In the genomic region with DNA sequence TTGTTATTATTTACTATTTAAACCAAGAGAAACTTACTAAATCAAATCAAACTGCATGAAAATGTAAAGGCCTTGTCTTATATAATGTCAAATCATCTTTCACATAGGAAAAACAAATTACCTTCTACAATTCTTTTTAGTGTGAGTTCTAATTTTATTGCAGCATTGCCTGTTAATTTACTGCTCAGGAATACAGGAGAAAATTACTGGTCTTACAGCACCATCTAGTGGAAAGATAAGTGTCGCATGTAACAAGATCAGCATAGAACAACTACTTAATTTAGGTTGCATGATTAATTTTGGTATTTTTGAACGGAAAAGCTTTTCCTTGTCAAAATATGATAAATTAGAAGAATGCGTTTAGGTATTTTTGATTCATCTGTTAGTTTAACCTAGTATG, we compare ENCODE assay signal across 9 cellular contexts.
A peak's percentile ranks its signal among the peaks of the same experiment; 100 is the strongest.
DNase-seq lines count a peak whose midpoint lies in the region; ATAC-seq and TF ChIP-seq lines count a peak whose summit lies in the region.
"Had no signal": no experiment of that assay in that cellular context is flagged by ENCODE, and none has a peak within 500 bp of the region (broad histone marks: within the 10 kb centered on the region; RNA-seq: fewer than 3 reads in every experiment).

No MANE protein-coding gene starts in this region.

- peak; percentile 11 for DNase-seq in DMS53 treated with DMSO at 0.1 percent for 48 hours (lab: John Stamatoyannopoulos, UW; ENCODE audit: unreplicated experiment)
- DNase-seq in LoVo (ENCODE audit: low spot score) = peak; percentile 64
- peak; percentile 65 for DNase-seq in RPMI7951 (ENCODE audit: low read depth)
- no peak for DNase-seq in esophagus squamous epithelium (lab: John Stamatoyannopoulos, UW)
- no peak for DNase-seq in ovary
- no peak for DNase-seq in cerebellar nuclear complex (lab: John Stamatoyannopoulos, UW)

- WGBS in esophagus squamous epithelium, 2 donors = 2% methylated on average over 3 of the region's 3 CpGs
- 1% methylated on average over 3 of the region's 3 CpGs for WGBS in ovary, 3 donors

- H3K4me3 ChIP-seq in esophagus squamous epithelium (no peak overlapping the region), ovary (no peak overlapping the region)
- H3K4me3 ChIP-seq: SJCRH30 had no signal

- H3K4me1 ChIP-seq in esophagus squamous epithelium (no peaks in the 10 kb centered on the region), ovary (ENCODE audit: insufficient read depth) (no peaks in the 10 kb centered on the region)

- ATAC-seq in HG02642 (IDR thresholded peaks at IDR 0.05; ENCODE audit: poor library complexity, unreplicated experiment) (no peak), HG03025 (IDR thresholded peaks at IDR 0.05; ENCODE audit: low FRiP score, unreplicated experiment) (no peak)

- H3K27me3 ChIP-seq in esophagus squamous epithelium (no peaks in the 10 kb centered on the region), ovary (no peaks in the 10 kb centered on the region)

- intact Hi-C loops in esophagus squamous epithelium (cut with DNase I) = no loop called here
- intact Hi-C loops in ovary (cut with DNase I) = no loop called here

- no peak for TF ChIP-seq POLR2A in esophagus squamous epithelium (IDR thresholded peaks at IDR 0.05)
- no peak for TF ChIP-seq POLR2A in ovary (IDR thresholded peaks at IDR 0.05)

- no peak for TF ChIP-seq EP300 in ovary (IDR thresholded peaks at IDR 0.05)

- TF ChIP-seq CTCF in esophagus squamous epithelium (IDR thresholded peaks at IDR 0.05) = peak in 5 of 6 experiments; percentile 54 to 69 (median 60)
- TF ChIP-seq CTCF in ovary (IDR thresholded peaks at IDR 0.05) = peak in 2 of 3 donors; percentile 11 to 42

- H3K9me3 ChIP-seq in esophagus squamous epithelium = no peaks in the 10 kb centered on the region
- no peaks in the 10 kb centered on the region for H3K9me3 ChIP-seq in ovary
- H3K9me3 ChIP-seq: SJCRH30 had no signal

- H3K36me3 ChIP-seq in esophagus squamous epithelium (no peaks in the 10 kb centered on the region), ovary (no peaks in the 10 kb centered on the region)
- H3K36me3 ChIP-seq: SJCRH30 had no signal

- no peak overlapping the region for H3K27ac ChIP-seq in esophagus squamous epithelium
- H3K27ac ChIP-seq in ovary = no peak overlapping the region
- H3K27ac ChIP-seq: SJCRH30 had no signal

Comparison
In these comparisons a context has a peak if more than half of its experiments do, and no peak if none do; other contexts are left out.
1. DNase-seq: peak in DMS53 treated with DMSO at 0.1 percent for 48 hours (single experiment), LoVo (single experiment) and RPMI7951 (single experiment); none in esophagus squamous epithelium (single experiment), ovary (0 of 5) and cerebellar nuclear complex (0 of 2).